15 cellular contexts compared by ENCODE assay signal in genomic region chr3:190012314-190012782, GRCh38.
DNase-seq lines count a peak whose midpoint lies in the region; ATAC-seq, FAIRE-seq and TF ChIP-seq lines count a peak whose summit lies in the region.
"Had no signal": no experiment of that assay in that cellular context is flagged by ENCODE, and none has a peak within 500 bp of the region (broad histone marks: within the 10 kb centered on the region; RNA-seq: fewer than 3 reads in every experiment).

No MANE protein-coding gene starts in this region.

- H3K27ac Mint-ChIP-seq in Calu3 (ENCODE audit: unreplicated experiment) (peak overlapping the region; percentile 58), nephron (peak overlapping the region; percentile 76 to 89 (median 88)), natural killer cell (no peak overlapping the region)
- H3K27ac Mint-ChIP-seq: activated naive CD8-positive, alpha-beta T cell treated with anti-CD3 and anti-CD28 coated beads, Interleukin-2, amount 10 ng/mL, durations not matched to agents 7 days and 5 days; CD8-positive, alpha-beta T cell had no signal

- TF ChIP-seq CTCF in Calu3 (IDR thresholded peaks at IDR 0.05; ENCODE audit: unreplicated experiment) (no peak), Panc1 (IDR thresholded peaks at IDR 0.05) (no peak), endothelial cell of umbilical vein (IDR thresholded peaks at IDR 0.05; ENCODE audit: extremely low read depth in 1 of 2, insufficient read depth in 1 of 2, low read depth in 1 of 2, low read length in 2 of 2) (no peak), nephron (IDR thresholded peaks at IDR 0.05; ENCODE audit: unreplicated experiment in 3 of 3) (peak in 1 of 3 experiments; percentile 9), natural killer cell (IDR thresholded peaks at IDR 0.05) (no peak)

- intact Hi-C loops in Calu3 (cut with micrococcal nuclease; ENCODE audit: unreplicated experiment) = loop anchor here (2.0 kb wide), 1 partner anchor 306 kb away; no protein-coding TSS in a partner anchor
- intact Hi-C loops in Panc1 (cut with micrococcal nuclease; ENCODE audit: unreplicated experiment) = loop anchor here (2.0 to 5.0 kb wide), 2 partner anchors 45 to 190 kb away; no protein-coding TSS in a partner anchor
- intact Hi-C loops in endothelial cell of umbilical vein (cut with micrococcal nuclease) = loop anchor here (1.0 kb wide), 1 partner anchor 9 kb away; no protein-coding TSS in a partner anchor
- intact Hi-C loops in natural killer cell (cut with micrococcal nuclease) = no loop called here

- no peaks in the 10 kb centered on the region for H4K20me1 ChIP-seq in endothelial cell of umbilical vein (replicated peaks; ENCODE audit: control insufficient read depth, extremely low read depth, insufficient read depth, low read length)

- no peaks in the 10 kb centered on the region for H3K9me3 Mint-ChIP-seq in Calu3 (ENCODE audit: low read depth, unreplicated experiment)
- no peaks in the 10 kb centered on the region for H3K9me3 Mint-ChIP-seq in nephron
- peaks cover 0 to 2% of the 10 kb centered on the region in 2 donors for H3K9me3 Mint-ChIP-seq in natural killer cell
- H3K9me3 Mint-ChIP-seq: activated naive CD8-positive, alpha-beta T cell treated with anti-CD3 and anti-CD28 coated beads, Interleukin-2, amount 10 ng/mL, durations not matched to agents 7 days and 5 days; CD8-positive, alpha-beta T cell had no signal

- H3K27me3 Mint-ChIP-seq in Calu3 (ENCODE audit: unreplicated experiment) (no peaks in the 10 kb centered on the region), nephron (ENCODE audit: low read depth) (no peaks in the 10 kb centered on the region), natural killer cell (ENCODE audit: low read depth in 2 of 2) (no peaks in the 10 kb centered on the region)

- peak overlapping the region; percentile 86 for H3K27ac ChIP-seq in Panc1 (ENCODE audit: low read length)
- peak overlapping the region; percentile 55 for H3K27ac ChIP-seq in endothelial cell of umbilical vein (ENCODE audit: insufficient read depth, low read depth, low read length)

- dilution Hi-C loops in endothelial cell of umbilical vein (cut with MboI; ENCODE audit: extremely low pct_ligation_motif_present, low sequenced_read_pairs) = no loop called here

- in situ Hi-C loops in Panc1 (cut with HindIII; ENCODE audit: low pct_unique_long_range_greater_than_20kb, low sequenced_read_pairs) = no loop called here

- H3K9ac ChIP-seq in endothelial cell of umbilical vein (replicated peaks; ENCODE audit: extremely low read depth, insufficient read depth, low read length) = no peak overlapping the region

- H3K4me1 Mint-ChIP-seq in Calu3 (ENCODE audit: low read depth, unreplicated experiment) = peaks cover 49% of the 10 kb centered on the region
- peaks cover 86% of the 10 kb centered on the region for H3K4me1 Mint-ChIP-seq in nephron
- no peaks in the 10 kb centered on the region for H3K4me1 Mint-ChIP-seq in natural killer cell
- H3K4me1 Mint-ChIP-seq: activated naive CD8-positive, alpha-beta T cell treated with anti-CD3 and anti-CD28 coated beads, Interleukin-2, amount 10 ng/mL, durations not matched to agents 7 days and 5 days had no signal

- POLR2A ChIA-PET in Panc1 (lab: Charles Lee) (interaction anchor here (0.6 kb wide), 1 partner anchor 299 kb away, joined by 3 read pairs; no protein-coding TSS in a partner anchor), endothelial cell of umbilical vein (lab: Charles Lee) (interaction anchor here (0.5 to 0.6 kb wide), 2 partner anchors 41 to 111 kb away, joined by 4 read pairs; no protein-coding TSS in a partner anchor)

- peak overlapping the region; percentile 72 for H2AFZ ChIP-seq in endothelial cell of umbilical vein (ENCODE audit: low read depth, low read length)

- CTCF ChIA-PET in Calu3 (lab: Charles Lee) = interaction anchor here (0.6 to 2.1 kb wide), 15 partner anchors 8 to 685 kb away, joined by 3 to 9 read pairs (median 6); partner anchors contain the start of gene CLDN1
- CTCF ChIA-PET in Panc1 (lab: Charles Lee) = interaction anchor here (0.6 kb wide), 1 partner anchor 412 kb away, joined by 3 read pairs; no protein-coding TSS in a partner anchor
- CTCF ChIA-PET in endothelial cell of umbilical vein (lab: Charles Lee) = interaction anchor here (0.8 to 2.4 kb wide), 15 partner anchors 9 to 414 kb away, joined by 3 to 12 read pairs (median 4); partner anchors contain the start of genes CLDN1 and P3H2

- ATAC-seq in Panc1 (peak; percentile 90), GM21825 (IDR thresholded peaks at IDR 0.05; ENCODE audit: unreplicated experiment) (no peak), natural killer cell (no peak)
- ATAC-seq: CD8-positive, alpha-beta T cell; sciatic nerve; stimulated activated naive CD8-positive, alpha-beta T cell treated with anti-CD3 and anti-CD28 coated beads, Interleukin-15, Interleukin-2, amounts not matched to agents 100 U/mL and 50 U/mL, for 24 hours had no signal

- H3K36me3 ChIP-seq in Panc1 (ENCODE audit: control insufficient read depth, insufficient read depth, low read length) (no peaks in the 10 kb centered on the region), endothelial cell of umbilical vein (ENCODE audit: control insufficient read depth in 2 of 2, extremely low read depth in 1 of 2, insufficient read depth in 2 of 2, low read length in 2 of 2) (no peaks in the 10 kb centered on the region)

- H3K4me3 Mint-ChIP-seq in Calu3 (ENCODE audit: low read depth, unreplicated experiment) (peak overlapping the region; percentile 53), nephron (peak overlapping the region in 2 of 3 experiments; percentile 0 to 20), natural killer cell (no peak overlapping the region)
- H3K4me3 Mint-ChIP-seq: activated naive CD8-positive, alpha-beta T cell treated with anti-CD3 and anti-CD28 coated beads, Interleukin-2, amount 10 ng/mL, durations not matched to agents 7 days and 5 days; CD8-positive, alpha-beta T cell had no signal

- H3K9me1 ChIP-seq in endothelial cell of umbilical vein (replicated peaks; ENCODE audit: control insufficient read depth, extremely low read depth, insufficient read depth, low read length) = no peaks in the 10 kb centered on the region

- H3K9me3 ChIP-seq in Panc1 (ENCODE audit: control insufficient read depth, insufficient read depth, low read depth, low read length) (no peaks in the 10 kb centered on the region), endothelial cell of umbilical vein (replicated peaks; ENCODE audit: control insufficient read depth, insufficient read depth, low read length) (no peaks in the 10 kb centered on the region)

- H3K4me3 ChIP-seq in Panc1 (ENCODE audit: low read depth in 2 of 2, low read length in 2 of 2) (peak overlapping the region; percentile 10 to 51; a peak in 3 of 4 replicates), endothelial cell of umbilical vein (replicated peaks in 1 of 3; ENCODE audit: insufficient read depth in 1 of 3, low read depth in 1 of 3, low read length in 3 of 3) (no peak overlapping the region)

- H3K4me1 ChIP-seq in Panc1 (ENCODE audit: control insufficient read depth, insufficient read depth, low read length) (peaks cover 56% of the 10 kb centered on the region), endothelial cell of umbilical vein (ENCODE audit: control insufficient read depth, extremely low read depth, insufficient read depth, low read length) (peaks cover 25% of the 10 kb centered on the region)

- DNase-seq in Calu3 (peak; percentile 25), Panc1 (ENCODE audit: low read depth, low spot score) (peak; percentile 83), endothelial cell of umbilical vein (ENCODE audit: low read depth, low spot score) (peak; percentile 40), SKM-1 treated with dmso at 0.1 percent for 144 hours (lab: John Stamatoyannopoulos, UW; ENCODE audit: unreplicated experiment) (no peak), activated gamma-delta T cell treated with Interleukin-2 at 50 U/mL for 16 hours (no peak), natural killer cell (no peak)
- DNase-seq: activated naive CD8-positive, alpha-beta T cell treated with anti-CD3 and anti-CD28 coated beads, Interleukin-2, amount 10 ng/mL, durations not matched to agents 7 days and 5 days; CD8-positive, alpha-beta T cell; hippocampal formation; Kasumi-1; NCI-H69; stimulated activated naive CD8-positive, alpha-beta T cell treated with anti-CD3 and anti-CD28 coated beads, Interleukin-15, Interleukin-2, amounts not matched to agents 100 U/mL and 50 U/mL, for 24 hours had no signal

- H3K4me2 ChIP-seq in endothelial cell of umbilical vein (ENCODE audit: insufficient read depth, low read length) = peak overlapping the region; percentile 57

- TF ChIP-seq POLR2A in endothelial cell of umbilical vein (IDR thresholded peaks at IDR 0.05; ENCODE audit: low read depth, low read length) = no peak

- peak; percentile 79 for FAIRE-seq in endothelial cell of umbilical vein (lab: Jason Lieb, UNC)

- BruUV-seq in Calu3 (replicated peaks; lab: Mats Ljungman, UMichigan) = no TSS peak
- no TSS peak for BruUV-seq in Panc1 (replicated peaks; lab: Mats Ljungman, UMichigan)
- no TSS peak for BruUV-seq in endothelial cell of umbilical vein (replicated peaks; lab: Mats Ljungman, UMichigan)

- H3K36me3 Mint-ChIP-seq in Calu3 (ENCODE audit: insufficient read depth, unreplicated experiment) (no peaks in the 10 kb centered on the region), nephron (ENCODE audit: low read depth) (peaks cover 14% of the 10 kb centered on the region), natural killer cell (no peaks in the 10 kb centered on the region)
- H3K36me3 Mint-ChIP-seq: activated naive CD8-positive, alpha-beta T cell treated with anti-CD3 and anti-CD28 coated beads, Interleukin-2, amount 10 ng/mL, durations not matched to agents 7 days and 5 days; CD8-positive, alpha-beta T cell had no signal

- H3K79me2 ChIP-seq in endothelial cell of umbilical vein (ENCODE audit: control insufficient read depth, insufficient read depth, low read length) = no peaks in the 10 kb centered on the region

- H3K27me3 ChIP-seq in Panc1 (ENCODE audit: control insufficient read depth, insufficient read depth, low read length) (no peaks in the 10 kb centered on the region), endothelial cell of umbilical vein (ENCODE audit: control insufficient read depth in 2 of 2, insufficient read depth in 2 of 2, low read length in 2 of 2) (no peaks in the 10 kb centered on the region)

TF ChIP-seq in endothelial cell of umbilical vein, 7 proteins besides CTCF, POLR2A, EP300 and RAD21:
- TF ChIP-seq POLR2AphosphoS5 (IDR thresholded peaks at IDR 0.05; ENCODE audit: insufficient read depth, low read depth, low read length) (peak; percentile 17), GATA2 (IDR thresholded peaks at IDR 0.05; ENCODE audit: insufficient read depth, insufficient read length, low read depth, low read length) (no peak), FOS (IDR thresholded peaks at IDR 0.05; ENCODE audit: borderline replicate concordance, insufficient read depth, low read length) (peak; percentile 38)

Comparison
In these comparisons a context has a peak if more than half of its experiments do, and no peak if none do; other contexts are left out.
1. DNase-seq: peak in Calu3 (single experiment), Panc1 (single experiment) and endothelial cell of umbilical vein (single experiment); none in SKM-1 treated with dmso at 0.1 percent for 144 hours (single experiment), activated gamma-delta T cell treated with Interleukin-2 at 50 U/mL for 16 hours (single experiment) and natural killer cell (single experiment).
2. H3K27ac Mint-ChIP-seq: peak in Calu3 (single experiment) and nephron (3 of 3); none in natural killer cell (0 of 2).
3. H3K4me3 ChIP-seq: peak in Panc1 (2 of 2); none in endothelial cell of umbilical vein (0 of 3).